Comparison of ENCODE assay signal across 22 cellular contexts in the genomic region with DNA sequence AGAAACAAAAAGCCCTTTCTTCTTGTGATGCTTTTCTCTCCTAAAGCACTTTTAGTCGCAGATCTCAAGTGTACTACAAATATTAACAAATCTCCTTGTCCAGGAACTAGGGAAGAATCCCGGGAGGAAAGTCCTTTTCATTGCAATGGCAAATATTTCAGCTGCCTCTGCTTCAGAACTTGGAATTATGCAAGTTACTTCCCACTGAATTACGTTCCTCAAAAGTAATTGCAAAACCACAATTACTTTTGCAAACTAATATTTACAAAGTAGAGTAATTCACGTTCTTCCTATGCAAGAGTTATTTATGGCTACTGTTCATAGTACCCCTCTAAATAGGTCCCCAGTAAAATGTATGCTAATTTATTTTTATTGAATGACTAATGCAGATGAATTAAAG. TPM values are rescaled to one million over a fixed set of nuclear protein-coding genes. Genes with fewer than 3 reads are reported as not detected.
DNase-seq lines count a peak whose midpoint lies in the region; ATAC-seq and TF ChIP-seq lines count a peak whose summit lies in the region.
"Had no signal": no experiment of that assay in that cellular context is flagged by ENCODE, and none has a peak within 500 bp of the region (broad histone marks: within the 10 kb centered on the region; RNA-seq: fewer than 3 reads in every experiment).

No MANE protein-coding gene starts in this region.

- no peak for TF ChIP-seq POLR2A in tibial nerve (IDR thresholded peaks at IDR 0.05)

- TF ChIP-seq EP300 in tibial nerve (IDR thresholded peaks at IDR 0.05), result no peak

- no peak overlapping the region for H3K27ac ChIP-seq in CD4-positive, alpha-beta memory T cell (ENCODE audit: low read depth, low read length)
- H3K27ac ChIP-seq in tibial nerve, result no peak overlapping the region
- H3K27ac ChIP-seq: 22Rv1; BLaER1 treated with 17β-estradiol and CSF1 and Interleukin-3, amounts not matched to agents 10 nM and 100 nM had no signal

- ATAC-seq in effector memory CD8-positive, alpha-beta T cell (replicated peaks), result no peak
- ATAC-seq: PC-3 had no signal

- intact Hi-C loops in CD4-positive, alpha-beta memory T cell (cut with micrococcal nuclease), result loop anchor here (2.0 kb wide), 1 partner anchor 35 kb away; no protein-coding TSS in a partner anchor

- TF ChIP-seq CTCF in tibial nerve (IDR thresholded peaks at IDR 0.05), result no peak

- no peak overlapping the region for H3K4me3 ChIP-seq in CD4-positive, alpha-beta memory T cell (ENCODE audit: low read length in 2 of 2)
- H3K4me3 ChIP-seq in tibial nerve, result no peak overlapping the region
- H3K4me3 ChIP-seq: BLaER1 treated with 17β-estradiol and CSF1 and Interleukin-3, amounts not matched to agents 10 nM and 100 nM had no signal

- no peaks in the 10 kb centered on the region for H3K27me3 Mint-ChIP-seq in CD4-positive, alpha-beta memory T cell
- H3K27me3 Mint-ChIP-seq in effector memory CD8-positive, alpha-beta T cell, result no peaks in the 10 kb centered on the region

- H3K36me3 Mint-ChIP-seq in CD4-positive, alpha-beta memory T cell, result peaks cover 18 to 45% of the 10 kb centered on the region in 2 donors
- peaks cover 28% of the 10 kb centered on the region for H3K36me3 Mint-ChIP-seq in effector memory CD8-positive, alpha-beta T cell (ENCODE audit: insufficient read depth)
- H3K36me3 Mint-ChIP-seq: IgD-negative memory B cell had no signal

- WGBS in tibial nerve, 2 donors, result 10 to 17% methylated on average over 4 of the region's 4 CpGs

- CTCF ChIA-PET in CD4-positive, alpha-beta memory T cell (lab: Charles Lee; ENCODE audit: partially characterized antibody), result no interaction called here

- no peaks in the 10 kb centered on the region for H3K27me3 ChIP-seq in CD4-positive, alpha-beta memory T cell (ENCODE audit: insufficient read depth, low read length)
- H3K27me3 ChIP-seq in tibial nerve, result no peaks in the 10 kb centered on the region
- H3K27me3 ChIP-seq: BLaER1 treated with 17β-estradiol and CSF1 and Interleukin-3, amounts not matched to agents 10 nM and 100 nM had no signal

- POLR2A ChIA-PET in CD4-positive, alpha-beta memory T cell (lab: Charles Lee; ENCODE audit: partially characterized antibody), result interaction anchor here (4.3 to 14.0 kb wide), 3 partner anchors 11 to 35 kb away, joined by 45 to 136 read pairs (median 47); no protein-coding TSS in a partner anchor

- DNase-seq in NOMO-1 (lab: John Stamatoyannopoulos, UW; ENCODE audit: unreplicated experiment in 2 of 2) (peak; percentile 3 to 44), NOMO-1 treated with dmso at 0.1 percent for 144 hours (lab: John Stamatoyannopoulos, UW; ENCODE audit: unreplicated experiment) (no peak), renal cortical epithelial cell (ENCODE audit: low read depth) (peak; percentile 34), Kasumi-1 (lab: John Stamatoyannopoulos, UW) (no peak), tibial nerve (ENCODE audit: low spot score in 2 of 2) (no peak)
- DNase-seq in CD4-positive, alpha-beta memory T cell, result no peak
- no peak for DNase-seq in effector memory CD8-positive, alpha-beta T cell
- no peak for DNase-seq in effector CD8-positive, alpha-beta T cell (lab: John Stamatoyannopoulos, UW)
- DNase-seq: ACHN, DMS79, MV-4-11, NCI-H1105 treated with DMSO at 0.1 percent for 48 hours, NCI-H2081, NCI-H2171, NCI-H345, NCI-H526, PC-3, SHP77 had no signal

- peak overlapping the region in 1 of 8 donors; percentile 30 for H3K4me3 Mint-ChIP-seq in CD4-positive, alpha-beta memory T cell
- no peak overlapping the region for H3K4me3 Mint-ChIP-seq in effector memory CD8-positive, alpha-beta T cell
- H3K4me3 Mint-ChIP-seq: IgD-negative memory B cell had no signal

- no peaks in the 10 kb centered on the region for H3K9me3 Mint-ChIP-seq in CD4-positive, alpha-beta memory T cell
- no peaks in the 10 kb centered on the region for H3K9me3 Mint-ChIP-seq in effector memory CD8-positive, alpha-beta T cell
- H3K9me3 Mint-ChIP-seq: IgD-negative memory B cell had no signal

- H3K27ac Mint-ChIP-seq in CD4-positive, alpha-beta memory T cell, result peak overlapping the region in 6 of 7 donors; percentile 4 to 87 (median 40)
- H3K27ac Mint-ChIP-seq in effector memory CD8-positive, alpha-beta T cell, result peak overlapping the region; percentile 78 to 96
- H3K27ac Mint-ChIP-seq: IgD-negative memory B cell had no signal

- peaks cover 77 to 92% (median 85%) of the 10 kb centered on the region in 4 donors for H3K4me1 Mint-ChIP-seq in CD4-positive, alpha-beta memory T cell
- peaks cover 55 to 80% of the 10 kb centered on the region in 2 donors for H3K4me1 Mint-ChIP-seq in effector memory CD8-positive, alpha-beta T cell (ENCODE audit: low read depth in 2 of 2)

- H3K36me3 ChIP-seq in CD4-positive, alpha-beta memory T cell (ENCODE audit: insufficient read depth, low read length), result peaks cover 11% of the 10 kb centered on the region
- H3K36me3 ChIP-seq in tibial nerve, result no peaks in the 10 kb centered on the region
- H3K36me3 ChIP-seq: BLaER1 treated with 17β-estradiol and CSF1 and Interleukin-3, amounts not matched to agents 10 nM and 100 nM had no signal

- H3K9me3 ChIP-seq in CD4-positive, alpha-beta memory T cell (ENCODE audit: control insufficient read depth in 1 of 2, low read length in 2 of 2), result no peaks in the 10 kb centered on the region
- H3K9me3 ChIP-seq in tibial nerve, result no peaks in the 10 kb centered on the region
- H3K9me3 ChIP-seq: BLaER1 treated with 17β-estradiol and CSF1 and Interleukin-3, amounts not matched to agents 10 nM and 100 nM had no signal

- H3K4me1 ChIP-seq in CD4-positive, alpha-beta memory T cell (ENCODE audit: insufficient read depth, low read length), result peaks cover 96% of the 10 kb centered on the region
- peaks cover 0 to 7% (median 0%) of the 10 kb centered on the region in 4 donors for H3K4me1 ChIP-seq in tibial nerve

RNA-seq across cellular contexts. Expression of gene PRKCQ, which starts 14.5 kb away (rescaled TPM):
- total RNA-seq in CD4-positive, alpha-beta memory T cell, result 10 to 100 TPM; 70.5 to 71.5 TPM
- 10 to 100 TPM; 45.0 to 77.1 TPM for polyA plus RNA-seq in CD4-positive, alpha-beta memory T cell
- 5.2 and 23.9 TPM in 2 replicates for total RNA-seq in renal cortical epithelial cell
- total RNA-seq in tibial nerve, result under 1 TPM in 2 of 4 donors, not detected in 2; 0.21 to 0.30 TPM
- total RNA-seq: PC-3, RPMI7951 had no signal

Comparison
In these comparisons a context has a peak if more than half of its experiments do, and no peak if none do; other contexts are left out.
1. DNase-seq: peak in NOMO-1 (2 of 2) and renal cortical epithelial cell (single experiment); none in NOMO-1 treated with dmso at 0.1 percent for 144 hours (single experiment), CD4-positive, alpha-beta memory T cell (0 of 5), effector memory CD8-positive, alpha-beta T cell (0 of 3), effector CD8-positive, alpha-beta T cell (single experiment), Kasumi-1 (0 of 2) and tibial nerve (0 of 2).